ENCODE assay signal across 13 cellular contexts in genomic region chr9:91577540-91577939, GRCh38.
DNase-seq lines count a peak whose midpoint lies in the region; ATAC-seq, FAIRE-seq and TF ChIP-seq lines count a peak whose summit lies in the region.
"Had no signal": no experiment of that assay in that cellular context is flagged by ENCODE, and none has a peak within 500 bp of the region (broad histone marks: within the 10 kb centered on the region; RNA-seq: fewer than 3 reads in every experiment).

No MANE protein-coding gene starts in this region.

- H3K9me3 ChIP-seq in H1 (ENCODE audit: insufficient read depth in 2 of 2, low read depth in 1 of 2, low read length in 1 of 2) (no peaks in the 10 kb centered on the region), neuronal stem cell (replicated peaks in 1 of 2; ENCODE audit: control insufficient read depth in 2 of 2, insufficient read depth in 1 of 2, low read depth in 1 of 2, low read length in 2 of 2) (no peaks in the 10 kb centered on the region)

- no peak for TF ChIP-seq POLR2A in H1 (IDR thresholded peaks at IDR 0.05; ENCODE audit: control extremely low read depth in 1 of 2, low read depth in 2 of 2, low read length in 2 of 2)

- H3K18ac ChIP-seq in H1 (ENCODE audit: extremely low read depth, low read length) (peak overlapping the region; percentile 65; the same call in 1 of the 2 replicates), neuronal stem cell (ENCODE audit: low read length) (no peak overlapping the region)

- CTCF ChIA-PET in H1 (lab: Charles Lee; ENCODE audit: partially characterized antibody): interaction anchor here (0.6 to 2.0 kb wide), 2 partner anchors 82 to 473 kb away, joined by 3 to 6 read pairs; no protein-coding TSS in a partner anchor

- peaks cover 0 to 7% (median 5%) of the 10 kb centered on the region in 4 experiments; a peak in 4 of 7 replicates for H3K4me1 ChIP-seq in H1 (replicated peaks in 1 of 4; ENCODE audit: control insufficient read depth in 3 of 4, insufficient read depth in 4 of 4, low read length in 3 of 4)
- peaks cover 0 to 15% of the 10 kb centered on the region in 2 donors for H3K4me1 ChIP-seq in neuronal stem cell (ENCODE audit: control insufficient read depth in 2 of 2, insufficient read depth in 1 of 2, low read depth in 1 of 2, low read length in 2 of 2)
- H3K4me1 ChIP-seq: BLaER1 treated with 17β-estradiol and CSF1 and Interleukin-3, amounts not matched to agents 10 nM and 100 nM had no signal

- no peaks in the 10 kb centered on the region for H4K20me1 ChIP-seq in H1 (replicated peaks in 1 of 2; ENCODE audit: control insufficient read depth in 1 of 2, insufficient read depth in 2 of 2, low read length in 2 of 2)
- H4K20me1 ChIP-seq: BLaER1 treated with 17β-estradiol and CSF1 and Interleukin-3, amounts not matched to agents 10 nM and 100 nM had no signal

- H3K27me3 ChIP-seq in H1 (replicated peaks in 1 of 4; ENCODE audit: control insufficient read depth in 3 of 4, extremely low read depth in 1 of 4, insufficient read depth in 3 of 4, low read length in 3 of 4) (no peaks in the 10 kb centered on the region), neuronal stem cell (ENCODE audit: control insufficient read depth in 3 of 3, insufficient read depth in 3 of 3, low read depth in 1 of 3, low read length in 3 of 3) (peaks cover 0 to 10% (median 0%) of the 10 kb centered on the region in 3 experiments)
- H3K27me3 ChIP-seq: BLaER1 treated with 17β-estradiol and CSF1 and Interleukin-3, amounts not matched to agents 10 nM and 100 nM had no signal

- TF ChIP-seq CTCF in H1 (IDR thresholded peaks at IDR 0.05; ENCODE audit: control extremely low read depth in 1 of 3, insufficient read depth in 1 of 3, low read depth in 1 of 3, low read length in 3 of 3) (no peak), chondrocyte (IDR thresholded peaks at IDR 0.05) (no peak)

- H3K23me2 ChIP-seq in H1 (ENCODE audit: low read depth, low read length): no peaks in the 10 kb centered on the region; the same call in 1 of the 2 replicates

- no peak overlapping the region for H2BK15ac ChIP-seq in H1 (ENCODE audit: low read length)
- H2BK15ac ChIP-seq in neuronal stem cell (ENCODE audit: low read length): no peak overlapping the region

- H3K79me1 ChIP-seq in H1 (ENCODE audit: low read depth, low read length) (no peaks in the 10 kb centered on the region), neuronal stem cell (ENCODE audit: low read depth, low read length) (no peaks in the 10 kb centered on the region)

- H3K14ac ChIP-seq in H1 (ENCODE audit: insufficient read length): no peak overlapping the region
- no peak overlapping the region for H3K14ac ChIP-seq in neuronal stem cell (ENCODE audit: low read length)

- H2BK12ac ChIP-seq in H1 (ENCODE audit: low read depth, low read length): no peak overlapping the region
- H2BK12ac ChIP-seq in neuronal stem cell (ENCODE audit: low read length): no peak overlapping the region

- no peak for TF ChIP-seq EP300 in H1 (IDR thresholded peaks at IDR 0.05; ENCODE audit: borderline replicate concordance in 1 of 2, low read depth in 2 of 2, low read length in 2 of 2)

- no peak overlapping the region for H2AFZ ChIP-seq in H1 (ENCODE audit: low read length)
- H2AFZ ChIP-seq in neuronal stem cell (ENCODE audit: low read length): peak overlapping the region; percentile 18

- H2BK5ac ChIP-seq in H1 (ENCODE audit: low read depth, low read length): no peak overlapping the region
- no peak overlapping the region for H2BK5ac ChIP-seq in neuronal stem cell (ENCODE audit: low read length)

- 82% methylated on average over 4 of the region's 4 CpGs; no CpG with 5 or more reads in 1 of the 2 experiments for WGBS in H1 (ENCODE audit: extremely low coverage in 1 of 2, insufficient coverage in 1 of 2, insufficient read length in 1 of 2, insufficient replicate concordance in 2 of 2, low coverage in 1 of 2, low lambda C conversion rate in 2 of 2, missing lambda C conversion rate in 1 of 2), 2 experiments
- WGBS in neuronal stem cell (ENCODE audit: extremely low coverage in 2 of 2, insufficient read length in 2 of 2, insufficient replicate concordance in 1 of 2), 2 donors: no CpG with 5 or more reads among the region's 4 CpGs

- H3K79me2 ChIP-seq in H1 (ENCODE audit: control insufficient read depth in 1 of 2, insufficient read depth in 2 of 2, low read length in 2 of 2): no peaks in the 10 kb centered on the region

- H3K4me2 ChIP-seq in H1 (ENCODE audit: insufficient read depth in 1 of 2, low read depth in 2 of 2, low read length in 2 of 2) (no peak overlapping the region), neuronal stem cell (ENCODE audit: insufficient read depth, low read length, poor library complexity, severe bottlenecking) (no peak overlapping the region)
- H3K4me2 ChIP-seq: BLaER1 treated with 17β-estradiol and CSF1 and Interleukin-3, amounts not matched to agents 10 nM and 100 nM had no signal

- H3K27ac Mint-ChIP-seq in chondrocyte (ENCODE audit: unreplicated experiment): no peak overlapping the region

- H4K8ac ChIP-seq in H1 (ENCODE audit: extremely low read depth, insufficient read depth, low read length) (no peak overlapping the region), neuronal stem cell (ENCODE audit: low read depth, low read length) (no peak overlapping the region)

- no peak overlapping the region for H3K4me3 Mint-ChIP-seq in chondrocyte (ENCODE audit: unreplicated experiment)

- DNase-seq in G401 (ENCODE audit: low spot score): peak; percentile 24
- DNase-seq in NCI-H1694 treated with DMSO at 0.1 percent for 48 hours (lab: John Stamatoyannopoulos, UW): peak; percentile 25
- no peak for DNase-seq in H1 (ENCODE audit: low read depth in 1 of 2, low spot score in 2 of 2)
- DNase-seq in neuronal stem cell (ENCODE audit: low spot score): no peak
- no peak for DNase-seq in chondrocyte (ENCODE audit: low spot score)
- no peak for DNase-seq in DMS153 (lab: John Stamatoyannopoulos, UW)
- DNase-seq: NCI-H1092, NCI-H446 treated with DMSO at 0.1 percent for 48 hours, SIG-M5, SW 1271 had no signal

- H3K27ac ChIP-seq in H1 (ENCODE audit: low read depth, low read length) (no peak overlapping the region), neuronal stem cell (replicated peaks; ENCODE audit: low read length) (no peak overlapping the region)
- H3K27ac ChIP-seq: BLaER1 treated with 17β-estradiol and CSF1 and Interleukin-3, amounts not matched to agents 10 nM and 100 nM had no signal

- no peak for FAIRE-seq in H1 (lab: Jason Lieb, UNC)
- FAIRE-seq: HTR-8/SVneo had no signal

- H2BK120ac ChIP-seq in H1 (replicated peaks; ENCODE audit: low read depth, low read length): no peak overlapping the region
- H2BK120ac ChIP-seq in neuronal stem cell (ENCODE audit: low read depth, low read length): no peak overlapping the region

- H3K4ac ChIP-seq in H1 (replicated peaks; ENCODE audit: insufficient read length, low read depth, low read length) (no peak overlapping the region), neuronal stem cell (ENCODE audit: low read length) (no peak overlapping the region)

- POLR2A ChIA-PET in H1 (lab: Charles Lee; ENCODE audit: partially characterized antibody): no interaction called here

- H3K36me3 ChIP-seq in H1 (ENCODE audit: control insufficient read depth in 2 of 4, insufficient read depth in 4 of 4, low read length in 3 of 4) (no peaks in the 10 kb centered on the region), neuronal stem cell (replicated peaks in 1 of 2; ENCODE audit: control insufficient read depth in 2 of 2, insufficient read depth in 2 of 2, low read length in 2 of 2) (no peaks in the 10 kb centered on the region)
- H3K36me3 ChIP-seq: BLaER1 treated with 17β-estradiol and CSF1 and Interleukin-3, amounts not matched to agents 10 nM and 100 nM had no signal

- peaks cover 4% of the 10 kb centered on the region for H3K4me1 Mint-ChIP-seq in chondrocyte (ENCODE audit: low read depth)

- H2BK20ac ChIP-seq in H1 (ENCODE audit: low read length): 0 out of 2 replicates have a peak overlapping the region, but pooled peaks have one; percentile 53

- no peak overlapping the region for H3K56ac ChIP-seq in H1 (replicated peaks; ENCODE audit: insufficient read length, low read depth, low read length)

- H4K91ac ChIP-seq in H1 (replicated peaks; ENCODE audit: insufficient read length, low read length) (no peak overlapping the region), neuronal stem cell (ENCODE audit: low read depth, low read length, poor library complexity) (no peak overlapping the region)

- no peaks in the 10 kb centered on the region for H3K27me3 Mint-ChIP-seq in chondrocyte (ENCODE audit: low read depth)

- no peak for TF ChIP-seq RAD21 in H1 (IDR thresholded peaks at IDR 0.05 in 1 of 2, conservative IDR thresholded peaks at IDR 0.05 in 1 of 2; ENCODE audit: low read depth in 2 of 2, low read length in 2 of 2)

- ATAC-seq in GM19467 (IDR thresholded peaks at IDR 0.05; ENCODE audit: unreplicated experiment): no peak

- H3K9ac ChIP-seq in H1 (replicated peaks in 1 of 4; ENCODE audit: extremely low read depth in 1 of 4, low read depth in 3 of 4, low read length in 3 of 4): no peak overlapping the region
- H3K9ac ChIP-seq in neuronal stem cell (ENCODE audit: low read depth, low read length, poor library complexity): no peak overlapping the region
- H3K9ac ChIP-seq: BLaER1 treated with 17β-estradiol and CSF1 and Interleukin-3, amounts not matched to agents 10 nM and 100 nM had no signal

- in situ Hi-C loops in G401 (cut with HindIII; ENCODE audit: low sequenced_read_pairs): no loop called here

- H2AK5ac ChIP-seq in H1 (ENCODE audit: low read depth, low read length) (no peak overlapping the region), neuronal stem cell (ENCODE audit: low read depth, low read length) (no peak overlapping the region)

- H3K4me3 ChIP-seq in H1 (ENCODE audit: extremely low read depth in 1 of 4, insufficient read depth in 2 of 4, low read depth in 3 of 4, low read length in 4 of 4) (no peak overlapping the region), neuronal stem cell (ENCODE audit: low read length in 2 of 2) (no peak overlapping the region)
- H3K4me3 ChIP-seq: BLaER1 treated with 17β-estradiol and CSF1 and Interleukin-3, amounts not matched to agents 10 nM and 100 nM had no signal

- H3K9me3 Mint-ChIP-seq in chondrocyte (ENCODE audit: low read depth): no peaks in the 10 kb centered on the region

- no peaks in the 10 kb centered on the region for H3K36me3 Mint-ChIP-seq in chondrocyte (ENCODE audit: low read depth)

- H3K23ac ChIP-seq in H1 (ENCODE audit: insufficient read length): no peak overlapping the region
- no peak overlapping the region for H3K23ac ChIP-seq in neuronal stem cell (ENCODE audit: low read depth, low read length, poor library complexity)

- H4K5ac ChIP-seq in H1 (ENCODE audit: insufficient read length, low read depth, low read length): no peak overlapping the region

TF ChIP-seq in H1, 55 proteins besides CTCF, POLR2A, EP300 and RAD21 (continues in another document):
- TF ChIP-seq PHF8 (conservative IDR thresholded peaks at IDR 0.05; ENCODE audit: low read depth, low read length): no peak
- TF ChIP-seq SRF (IDR thresholded peaks at IDR 0.05; ENCODE audit: low read depth, low read length): peak; percentile 82
- TF ChIP-seq HDAC2 (IDR thresholded peaks at IDR 0.05; ENCODE audit: borderline replicate concordance in 1 of 2, low read depth in 2 of 2, low read length in 2 of 2): no peak
- TF ChIP-seq NRF1 (IDR thresholded peaks at IDR 0.05; ENCODE audit: low read depth, low read length): no peak
- TF ChIP-seq FOSL1 (IDR thresholded peaks at IDR 0.05; ENCODE audit: insufficient read depth, low read depth, low read length): no peak
- no peak for TF ChIP-seq TAF7 (optimal IDR thresholded peaks at IDR 0.05; ENCODE audit: borderline replicate concordance, low read depth, low read length)

Comparison
In these comparisons a context has a peak if more than half of its experiments do, and no peak if none do; other contexts are left out.
1. DNase-seq: peak in G401 (single experiment) and NCI-H1694 treated with DMSO at 0.1 percent for 48 hours (single experiment); none in H1 (0 of 2), neuronal stem cell (single experiment), chondrocyte (single experiment) and DMS153 (single experiment).